In the genomic region with DNA sequence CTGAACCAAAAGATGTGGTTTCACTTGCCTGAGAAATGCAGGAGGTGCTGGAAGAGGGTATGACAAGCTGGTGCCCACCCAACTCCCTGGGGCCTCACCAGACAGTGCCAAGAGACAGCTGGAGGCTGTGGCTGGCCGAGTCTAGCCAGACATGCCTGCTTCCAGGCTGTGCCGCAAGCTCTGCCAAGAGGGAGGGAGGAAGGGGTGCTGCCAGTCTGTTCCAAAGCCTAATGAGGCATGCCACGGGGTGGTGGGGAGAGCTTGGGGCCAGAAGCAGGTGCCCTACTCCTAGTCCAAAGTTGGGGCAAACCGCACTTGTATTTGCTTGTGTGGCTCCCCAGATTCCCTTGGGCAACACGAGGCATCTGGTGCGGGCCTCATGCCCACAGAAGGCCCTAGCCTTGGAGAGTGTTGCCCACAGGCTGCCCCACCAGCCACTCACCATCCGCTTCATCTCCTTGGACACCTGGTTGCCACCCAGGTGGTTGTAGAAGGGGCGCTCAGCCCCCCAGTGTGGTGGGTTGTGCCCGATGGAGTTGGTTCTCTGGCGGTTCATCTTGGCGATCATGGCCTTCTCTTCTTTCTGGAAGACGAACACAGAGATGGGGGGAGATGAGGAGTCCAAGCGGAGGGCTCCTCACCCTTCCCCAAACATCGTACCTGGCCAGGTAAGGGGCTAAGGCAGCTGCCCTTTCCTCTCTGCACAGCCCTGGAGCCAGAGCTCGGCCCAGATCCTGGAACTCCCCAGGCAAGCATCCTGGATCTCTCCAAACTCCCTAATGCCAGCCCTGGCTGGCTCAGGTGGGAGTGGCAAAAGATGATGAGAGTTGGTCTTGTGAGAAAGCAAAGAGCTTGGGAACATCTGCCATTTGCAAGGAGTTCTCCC, we compare ENCODE assay signal across 19 cellular contexts.
A peak's percentile ranks its signal among the peaks of the same experiment; 100 is the strongest.
DNase-seq lines count a peak whose midpoint lies in the region; ATAC-seq and TF ChIP-seq lines count a peak whose summit lies in the region.
"Had no signal": no experiment of that assay in that cellular context is flagged by ENCODE, and none has a peak within 500 bp of the region (broad histone marks: within the 10 kb centered on the region; RNA-seq: fewer than 3 reads in every experiment).

No MANE protein-coding gene starts in this region.

- ATAC-seq in gastroesophageal sphincter = peak; percentile 21
- ATAC-seq in GM18868 (IDR thresholded peaks at IDR 0.05; ENCODE audit: unreplicated experiment) = no peak
- no peak for ATAC-seq in HG03039 (IDR thresholded peaks at IDR 0.05; ENCODE audit: unreplicated experiment)
- ATAC-seq: K562 had no signal

- H3K23ac ChIP-seq in mesendoderm (ENCODE audit: low read length) = peak overlapping the region; percentile 19

- TF ChIP-seq POLR2A in gastroesophageal sphincter (IDR thresholded peaks at IDR 0.05) = no peak

- TF ChIP-seq CTCF in gastroesophageal sphincter (IDR thresholded peaks at IDR 0.05) (no peak), MM.1S (IDR thresholded peaks at IDR 0.05; ENCODE audit: low read length) (no peak)

- no peak overlapping the region for H4K8ac ChIP-seq in mesendoderm (ENCODE audit: low read depth, low read length)

- peak overlapping the region; percentile 90 for H3K4me2 ChIP-seq in BLaER1
- H3K4me2 ChIP-seq in mesendoderm (ENCODE audit: low read length) = no peak overlapping the region
- H3K4me2 ChIP-seq in MM.1S (ENCODE audit: low read depth, low read length) = no peak overlapping the region

- H3F3A ChIP-seq in MM.1S (ENCODE audit: insufficient read depth, low read length) = no peaks in the 10 kb centered on the region

- no peak for TF ChIP-seq EP300 in gastroesophageal sphincter (IDR thresholded peaks at IDR 0.05)

- no peaks in the 10 kb centered on the region for H3K9me3 ChIP-seq in BLaER1
- H3K9me3 ChIP-seq in gastroesophageal sphincter = no peaks in the 10 kb centered on the region
- H3K9me3 ChIP-seq in MM.1S (replicated peaks; ENCODE audit: insufficient read depth, low read length) = no peaks in the 10 kb centered on the region

- H3K27ac ChIP-seq in BLaER1 = no peak overlapping the region
- H3K27ac ChIP-seq in gastroesophageal sphincter = peak overlapping the region in 3 of 4 donors; percentile 68 to 90 (median 78)
- H3K27ac ChIP-seq in mesendoderm (ENCODE audit: low read depth, low read length) = no peak overlapping the region
- H3K27ac ChIP-seq in MM.1S (ENCODE audit: low read length) = no peak overlapping the region
- H3K27ac ChIP-seq: GM23248, HL-60, RWPE1 had no signal

- H3K18ac ChIP-seq in mesendoderm (ENCODE audit: low read length) = no peak overlapping the region

- H3K36me3 ChIP-seq in BLaER1 (no peaks in the 10 kb centered on the region), gastroesophageal sphincter (peaks cover 0 to 77% of the 10 kb centered on the region in 2 donors), mesendoderm (ENCODE audit: control insufficient read depth, insufficient read depth, low read length) (no peaks in the 10 kb centered on the region), MM.1S (replicated peaks; ENCODE audit: insufficient read depth, low read length) (no peaks in the 10 kb centered on the region)

- H3K27me3 ChIP-seq in BLaER1 (peaks cover 6% of the 10 kb centered on the region; the same call in 1 of the 2 replicates), gastroesophageal sphincter (no peaks in the 10 kb centered on the region), mesendoderm (ENCODE audit: insufficient read depth, low read length, poor library complexity) (no peaks in the 10 kb centered on the region), MM.1S (replicated peaks; ENCODE audit: insufficient read depth, low read length) (peaks cover 10% of the 10 kb centered on the region; the same call in 1 of the 2 replicates)

- peak; percentile 77 for DNase-seq in NCI-H2171 treated with DMSO at 0.1 percent for 48 hours (lab: John Stamatoyannopoulos, UW)
- DNase-seq in mesendoderm = no peak
- no peak for DNase-seq in MM.1S
- no peak for DNase-seq in SK-N-DZ (ENCODE audit: low spot score)
- DNase-seq: CD4-positive, CD25-positive, alpha-beta regulatory T cell; DMS79 treated with DMSO at 0.1 percent for 48 hours; GM23248; NCI-H1048; NCI-H146; NCI-H524; NK-92 treated with Interleukin-12 subunit alpha and Interleukin-12 subunit beta, amount 100 ng/mL, for 24 hours; OCI-M1 had no signal

- H3K79me2 ChIP-seq in mesendoderm (ENCODE audit: control insufficient read depth, insufficient read depth, low read length) (no peaks in the 10 kb centered on the region), MM.1S (ENCODE audit: low read length) (no peaks in the 10 kb centered on the region)

- H2BK5ac ChIP-seq in mesendoderm (ENCODE audit: low read length) = no peak overlapping the region

- H3K79me1 ChIP-seq in mesendoderm (ENCODE audit: low read length) = no peaks in the 10 kb centered on the region

- peaks cover 100% of the 10 kb centered on the region for H3K4me1 ChIP-seq in BLaER1
- H3K4me1 ChIP-seq in gastroesophageal sphincter = peaks cover 2 to 99% (median 8%) of the 10 kb centered on the region in 3 donors
- H3K4me1 ChIP-seq in mesendoderm (ENCODE audit: control insufficient read depth, low read depth, low read length) = no peaks in the 10 kb centered on the region
- no peaks in the 10 kb centered on the region for H3K4me1 ChIP-seq in MM.1S (ENCODE audit: low read length)

- WGBS in gastroesophageal sphincter (ENCODE audit: low coverage in 1 of 2), 2 donors = 76 to 83% methylated on average over 3 of the region's 15 CpGs
- WGBS in mesendoderm (ENCODE audit: extremely low coverage, insufficient coverage, low lambda C conversion rate) = no CpG with 5 or more reads among the region's 15 CpGs

- H3K4me3 ChIP-seq in BLaER1 (no peak overlapping the region), gastroesophageal sphincter (no peak overlapping the region), mesendoderm (ENCODE audit: low read length) (no peak overlapping the region), MM.1S (ENCODE audit: low read length) (no peak overlapping the region)
- H3K4me3 ChIP-seq: GM23248, K562 had no signal

- no peak overlapping the region for H2AFZ ChIP-seq in MM.1S (ENCODE audit: low read length)
- H2AFZ ChIP-seq: GM23248 had no signal

- H4K5ac ChIP-seq in mesendoderm (ENCODE audit: low read length) = no peak overlapping the region

- no peak overlapping the region for H3K56ac ChIP-seq in mesendoderm (ENCODE audit: low read length)

- no peak overlapping the region for H2BK120ac ChIP-seq in mesendoderm (ENCODE audit: low read depth, low read length)

- H2AK5ac ChIP-seq in mesendoderm (ENCODE audit: low read length) = no peak overlapping the region

- H4K20me1 ChIP-seq in BLaER1 = peaks cover 17% of the 10 kb centered on the region
- H4K20me1 ChIP-seq in MM.1S (ENCODE audit: insufficient read depth, low read length) = no peaks in the 10 kb centered on the region

- no peak overlapping the region for H2BK15ac ChIP-seq in mesendoderm (replicated peaks; ENCODE audit: low read depth)

- H3K4ac ChIP-seq in mesendoderm (ENCODE audit: low read depth, low read length) = no peak overlapping the region

- H3K9ac ChIP-seq in BLaER1 (no peak overlapping the region), mesendoderm (ENCODE audit: low read length) (no peak overlapping the region), MM.1S (ENCODE audit: low read length) (no peak overlapping the region)
- H3K9ac ChIP-seq: GM23248 had no signal

- H3K9me2 ChIP-seq in MM.1S (replicated peaks; ENCODE audit: insufficient read depth, low read length) = no peaks in the 10 kb centered on the region

Comparison
In these comparisons a context has a peak if more than half of its experiments do, and no peak if none do; other contexts are left out.
1. H3K27ac ChIP-seq: peak in gastroesophageal sphincter (3 of 4); none in BLaER1 (single experiment), mesendoderm (single experiment) and MM.1S (single experiment).